ENCODE assay signal across 9 cellular contexts in the genomic region with DNA sequence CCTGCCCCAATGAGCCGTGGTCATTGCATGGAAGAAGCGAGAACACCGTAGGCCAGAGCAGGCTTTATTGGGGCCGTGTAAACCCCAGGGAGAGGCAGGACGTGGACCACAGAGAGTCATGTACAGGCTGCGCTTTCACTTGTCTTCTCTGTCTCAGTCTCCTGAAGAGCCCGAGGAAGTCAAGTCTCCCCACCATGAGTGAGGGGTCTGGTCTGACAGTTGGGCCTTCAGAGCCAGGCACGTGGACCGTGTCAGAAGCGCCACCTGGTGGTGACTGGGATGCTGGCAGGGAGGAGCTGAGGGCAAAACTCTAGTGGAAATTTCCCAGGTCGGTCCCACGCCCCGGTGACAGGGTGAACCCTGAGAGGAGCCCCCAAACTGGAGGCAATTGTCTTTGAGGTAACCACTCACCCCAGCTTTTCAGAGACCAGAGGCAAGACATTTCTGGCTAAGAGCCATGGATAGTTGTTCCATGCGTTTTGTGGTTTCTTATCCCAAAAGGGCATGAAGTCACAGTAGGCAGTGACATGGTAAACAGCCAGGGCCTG. TPM values are rescaled to one million over a fixed set of nuclear protein-coding genes. Genes with fewer than 3 reads are reported as not detected.
DNase-seq lines count a peak whose midpoint lies in the region; ATAC-seq and FAIRE-seq lines count a peak whose summit lies in the region.
"Had no signal": no experiment of that assay in that cellular context is flagged by ENCODE, and none has a peak within 500 bp of the region (broad histone marks: within the 10 kb centered on the region; RNA-seq: fewer than 3 reads in every experiment).

No MANE protein-coding gene starts in this region.

- H3K36me3 Mint-ChIP-seq in activated naive CD8-positive, alpha-beta T cell treated with anti-CD3 and anti-CD28 coated beads, Interleukin-2, amount 50 U/mL, for 24 hours (ENCODE audit: low read depth), result peaks cover 16% of the 10 kb centered on the region

- no peak overlapping the region for H3K4me3 Mint-ChIP-seq in activated naive CD8-positive, alpha-beta T cell treated with anti-CD3 and anti-CD28 coated beads, Interleukin-2, amount 50 U/mL, for 24 hours

- H3K27ac Mint-ChIP-seq in activated naive CD8-positive, alpha-beta T cell treated with anti-CD3 and anti-CD28 coated beads, Interleukin-2, amount 50 U/mL, for 24 hours, result peak overlapping the region; percentile 59

- H3K27ac ChIP-seq in skeletal muscle tissue (ENCODE audit: low read depth, low read length), result no peak overlapping the region

- H3K4me1 Mint-ChIP-seq in activated naive CD8-positive, alpha-beta T cell treated with anti-CD3 and anti-CD28 coated beads, Interleukin-2, amount 50 U/mL, for 24 hours, result peaks cover 4% of the 10 kb centered on the region

- in situ Hi-C loops in Caki2 (cut with HindIII; ENCODE audit: low pct_unique_long_range_greater_than_20kb, low sequenced_read_pairs), result no loop called here

- H3K27me3 ChIP-seq in skeletal muscle tissue (ENCODE audit: control insufficient read depth in 3 of 3, insufficient read depth in 3 of 3, low read length in 3 of 3), result no peaks in the 10 kb centered on the region

- no peaks in the 10 kb centered on the region for H3K27me3 Mint-ChIP-seq in activated naive CD8-positive, alpha-beta T cell treated with anti-CD3 and anti-CD28 coated beads, Interleukin-2, amount 50 U/mL, for 24 hours

- H3K4me3 ChIP-seq in skeletal muscle tissue (ENCODE audit: low read length in 3 of 3), result no peak overlapping the region

- ATAC-seq in activated naive CD8-positive, alpha-beta T cell treated with anti-CD3 and anti-CD28 coated beads, Interleukin-2, amount 50 U/mL, for 24 hours, result peak; percentile 65
- ATAC-seq in left ventricle myocardium superior (peak; percentile 50), HG02759 (IDR thresholded peaks at IDR 0.05; ENCODE audit: unreplicated experiment) (no peak)

- no peaks in the 10 kb centered on the region for H3K9me3 ChIP-seq in skeletal muscle tissue (ENCODE audit: control insufficient read depth in 3 of 3, low read length in 3 of 3)

- intact Hi-C loops in left ventricle myocardium superior (cut with micrococcal nuclease), result no loop called here

- peaks cover 30 to 39% (median 31%) of the 10 kb centered on the region in 3 donors for H3K4me1 ChIP-seq in skeletal muscle tissue (ENCODE audit: control insufficient read depth in 3 of 3, insufficient read depth in 3 of 3, low read length in 3 of 3)

- H3K9me3 Mint-ChIP-seq in activated naive CD8-positive, alpha-beta T cell treated with anti-CD3 and anti-CD28 coated beads, Interleukin-2, amount 50 U/mL, for 24 hours, result no peaks in the 10 kb centered on the region

- DNase-seq in Caki2 (ENCODE audit: low read depth) (peak; percentile 19), HTR-8/SVneo (ENCODE audit: insufficient read length, low spot score) (peak; percentile 91), T follicular helper cell (ENCODE audit: low read depth) (peak; percentile 70), left ventricle myocardium superior (peak; percentile 86), NCI-H226 (no peak)
- peak; percentile 88 for DNase-seq in activated naive CD8-positive, alpha-beta T cell treated with anti-CD3 and anti-CD28 coated beads, Interleukin-2, amount 50 U/mL, for 24 hours

- H3K36me3 ChIP-seq in skeletal muscle tissue (ENCODE audit: control insufficient read depth in 3 of 3, insufficient read depth in 3 of 3, low read length in 3 of 3), result peaks cover 28 to 36% (median 33%) of the 10 kb centered on the region in 3 donors

- H3K9ac ChIP-seq in skeletal muscle tissue (ENCODE audit: low read depth in 1 of 3, low read length in 3 of 3), result peak overlapping the region in 2 of 3 donors; percentile 25 to 43

- FAIRE-seq in HTR-8/SVneo (lab: Jason Lieb, UNC), result peak; percentile 99
- FAIRE-seq: colon had no signal

RNA-seq across cellular contexts. Expression of a gene that starts 17.4 kb away (rescaled TPM):
- 2.9 and 4.5 TPM in 2 replicates for total RNA-seq in Caki2 (2014; rRNA removed; shearing (Covaris generic); ENCODE audit: low replicate concordance)
- 18.6 TPM for total RNA-seq in left ventricle myocardium superior
- total RNA-seq in skeletal muscle tissue, result 3.1 TPM

RNA-seq across cellular contexts. Expression of a gene that starts 24.0 kb away (rescaled TPM):
- 55.7 and 57.7 TPM in 2 replicates for total RNA-seq in Caki2 (2014; rRNA removed; shearing (Covaris generic); ENCODE audit: low replicate concordance)
- total RNA-seq in left ventricle myocardium superior (241 TPM), skeletal muscle tissue (38.1 TPM)

RNA-seq across cellular contexts. Expression of a gene that starts 29.7 kb away (rescaled TPM):
- total RNA-seq in Caki2 (2014; rRNA removed; shearing (Covaris generic); ENCODE audit: low replicate concordance), result not detected in 2 replicates
- not detected for total RNA-seq in left ventricle myocardium superior
- total RNA-seq in skeletal muscle tissue, result not detected

RNA-seq across cellular contexts. Expression of a gene that starts 49.7 kb away (rescaled TPM):
- 0.71 and 4.5 TPM in 2 replicates for total RNA-seq in Caki2 (2014; rRNA removed; shearing (Covaris generic); ENCODE audit: low replicate concordance)
- total RNA-seq in left ventricle myocardium superior (4.9 TPM), skeletal muscle tissue (8.9 TPM)
